ENCODE assay signal across 1 cellular context in the genomic region with DNA sequence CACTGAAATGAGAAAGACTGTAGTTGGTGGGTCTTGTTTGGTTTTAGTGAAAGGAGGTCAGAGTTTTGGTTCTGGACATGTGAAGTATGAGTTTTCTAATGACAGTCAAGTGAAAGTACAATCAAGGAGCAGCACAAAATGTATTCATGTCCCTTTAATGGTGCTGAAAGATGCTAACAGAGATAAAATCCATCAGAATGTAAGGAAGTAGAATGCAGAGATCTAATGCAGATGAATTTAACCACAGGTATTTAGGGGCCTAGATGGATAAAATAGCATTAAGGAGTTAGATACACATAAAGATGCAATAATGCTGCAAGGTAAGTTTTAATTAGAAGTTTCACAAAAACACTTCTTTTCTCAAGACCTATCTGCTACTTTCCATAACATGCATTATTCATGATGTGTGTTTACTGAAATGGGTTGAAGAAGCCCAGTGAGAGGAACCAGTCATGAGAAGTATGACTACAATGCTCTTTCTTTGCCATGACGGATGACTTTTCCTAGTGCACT.
TF ChIP-seq lines count a peak whose summit lies in the region.

No MANE protein-coding gene starts in this region.

TF ChIP-seq in IMR-90, 13 proteins besides CTCF, POLR2A, EP300 and RAD21 (continued from another document):
- TF ChIP-seq, protein P1, sequence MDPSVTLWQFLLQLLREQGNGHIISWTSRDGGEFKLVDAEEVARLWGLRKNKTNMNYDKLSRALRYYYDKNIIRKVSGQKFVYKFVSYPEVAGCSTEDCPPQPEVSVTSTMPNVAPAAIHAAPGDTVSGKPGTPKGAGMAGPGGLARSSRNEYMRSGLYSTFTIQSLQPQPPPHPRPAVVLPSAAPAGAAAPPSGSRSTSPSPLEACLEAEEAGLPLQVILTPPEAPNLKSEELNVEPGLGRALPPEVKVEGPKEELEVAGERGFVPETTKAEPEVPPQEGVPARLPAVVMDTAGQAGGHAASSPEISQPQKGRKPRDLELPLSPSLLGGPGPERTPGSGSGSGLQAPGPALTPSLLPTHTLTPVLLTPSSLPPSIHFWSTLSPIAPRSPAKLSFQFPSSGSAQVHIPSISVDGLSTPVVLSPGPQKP (IDR thresholded peaks at IDR 0.05; ENCODE audit: borderline replicate concordance, low read depth, low read length), result no peak
- TF ChIP-seq FOS (IDR thresholded peaks at IDR 0.05; ENCODE audit: low read depth, low read length), result no peak
- TF ChIP-seq MAFK (IDR thresholded peaks at IDR 0.05; ENCODE audit: low read depth, low read length), result no peak
- no peak for TF ChIP-seq RCOR1 (IDR thresholded peaks at IDR 0.05; ENCODE audit: insufficient replicate concordance, low read length)
- no peak for TF ChIP-seq CEBPB (IDR thresholded peaks at IDR 0.05; ENCODE audit: low read depth, low read length)
- TF ChIP-seq MXI1 (IDR thresholded peaks at IDR 0.05; ENCODE audit: borderline replicate concordance, low read depth, low read length), result no peak
- TF ChIP-seq RFX5 (IDR thresholded peaks at IDR 0.05; ENCODE audit: low read depth, low read length), result no peak
- no peak for TF ChIP-seq SMC3 (IDR thresholded peaks at IDR 0.05; ENCODE audit: low read depth, low read length)
